1 cellular context compared by ENCODE assay signal in the genomic region with DNA sequence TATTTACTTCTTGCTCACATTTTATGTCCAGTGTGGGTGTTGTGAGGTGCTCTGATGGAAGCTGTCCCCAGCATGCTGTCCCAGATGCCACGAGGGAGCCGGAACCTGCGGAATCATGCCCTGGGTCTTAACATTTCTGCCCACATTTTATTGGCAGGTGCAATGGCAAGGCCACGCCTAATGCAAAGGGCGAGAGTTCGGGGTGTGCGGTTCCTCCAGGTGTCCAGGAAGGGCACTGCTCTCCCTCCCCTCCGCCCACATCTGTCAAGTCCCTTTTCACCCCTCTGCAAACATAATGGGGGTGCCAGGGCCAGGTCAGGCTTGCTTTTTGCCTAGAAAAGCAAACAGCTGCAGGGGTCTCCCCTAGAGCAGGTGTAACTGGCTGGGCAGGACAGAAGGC.
TF ChIP-seq lines count a peak whose summit lies in the region.

No MANE protein-coding gene starts in this region.

TF ChIP-seq in SK-N-SH, 30 proteins besides CTCF, POLR2A, EP300 and RAD21:
- no peak for TF ChIP-seq FOXM1 (IDR thresholded peaks at IDR 0.05; ENCODE audit: low read depth)
- TF ChIP-seq POLR2AphosphoS5 (IDR thresholded peaks at IDR 0.05; ENCODE audit: low read depth, low read length) = no peak
- TF ChIP-seq NRF1 (IDR thresholded peaks at IDR 0.05; ENCODE audit: low read depth, low read length) = no peak
- no peak for TF ChIP-seq SIN3A (IDR thresholded peaks at IDR 0.05; ENCODE audit: borderline replicate concordance, low read depth, low read length)
- no peak for TF ChIP-seq JUND (IDR thresholded peaks at IDR 0.05)
- no peak for TF ChIP-seq GABPA (IDR thresholded peaks at IDR 0.05; ENCODE audit: low read depth)
- TF ChIP-seq MEF2A (IDR thresholded peaks at IDR 0.05; ENCODE audit: borderline replicate concordance, low read depth) = no peak
- TF ChIP-seq, protein P1, sequence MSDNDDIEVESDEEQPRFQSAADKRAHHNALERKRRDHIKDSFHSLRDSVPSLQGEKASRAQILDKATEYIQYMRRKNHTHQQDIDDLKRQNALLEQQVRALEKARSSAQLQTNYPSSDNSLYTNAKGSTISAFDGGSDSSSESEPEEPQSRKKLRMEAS (IDR thresholded peaks at IDR 0.05; ENCODE audit: low read depth) = no peak
- no peak for TF ChIP-seq TAF1 (IDR thresholded peaks at IDR 0.05; ENCODE audit: borderline replicate concordance, low read depth, low read length)
- TF ChIP-seq RXRA (IDR thresholded peaks at IDR 0.05; ENCODE audit: borderline replicate concordance, low read depth) = no peak
- TF ChIP-seq, protein P2, sequence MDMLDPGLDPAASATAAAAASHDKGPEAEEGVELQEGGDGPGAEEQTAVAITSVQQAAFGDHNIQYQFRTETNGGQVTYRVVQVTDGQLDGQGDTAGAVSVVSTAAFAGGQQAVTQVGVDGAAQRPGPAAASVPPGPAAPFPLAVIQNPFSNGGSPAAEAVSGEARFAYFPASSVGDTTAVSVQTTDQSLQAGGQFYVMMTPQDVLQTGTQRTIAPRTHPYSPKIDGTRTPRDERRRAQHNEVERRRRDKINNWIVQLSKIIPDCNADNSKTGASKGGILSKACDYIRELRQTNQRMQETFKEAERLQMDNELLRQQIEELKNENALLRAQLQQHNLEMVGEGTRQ (IDR thresholded peaks at IDR 0.05; ENCODE audit: borderline replicate concordance, low read depth, low read length) = no peak
- no peak for TF ChIP-seq FOSL2 (IDR thresholded peaks at IDR 0.05; ENCODE audit: borderline replicate concordance, low read depth)
